ENCODE assay signal across 12 cellular contexts in genomic region chr7:142012825-142013506, GRCh38. TPM values are rescaled to one million over a fixed set of nuclear protein-coding genes. Genes with fewer than 3 reads are reported as not detected.
DNase-seq lines count a peak whose midpoint lies in the region; ATAC-seq and TF ChIP-seq lines count a peak whose summit lies in the region.
"Had no signal": no experiment of that assay in that cellular context is flagged by ENCODE, and none has a peak within 500 bp of the region (broad histone marks: within the 10 kb centered on the region; RNA-seq: fewer than 3 reads in every experiment).

No MANE protein-coding gene starts in this region.

- POLR2A ChIA-PET in naive thymus-derived CD4-positive, alpha-beta T cell (lab: Charles Lee), result interaction anchor here (0.6 kb wide), 1 partner anchor 805 kb away, joined by 3 read pairs; no protein-coding TSS in a partner anchor

- H3K4me1 ChIP-seq in naive thymus-derived CD4-positive, alpha-beta T cell (ENCODE audit: control insufficient read depth in 2 of 2, insufficient read depth in 2 of 2, low read length in 2 of 2), result no peaks in the 10 kb centered on the region
- H3K4me1 ChIP-seq: SJSA1 had no signal

- H3K4me3 Mint-ChIP-seq in naive thymus-derived CD4-positive, alpha-beta T cell, result peak overlapping the region in 1 of 10 donors; percentile 31
- H3K4me3 Mint-ChIP-seq: activated naive CD8-positive, alpha-beta T cell had no signal

- no peak overlapping the region for H3K27ac ChIP-seq in naive thymus-derived CD4-positive, alpha-beta T cell (ENCODE audit: low read depth, low read length)
- H3K27ac ChIP-seq: SJSA1 had no signal

- peak; percentile 42 for ATAC-seq in naive thymus-derived CD4-positive, alpha-beta T cell
- ATAC-seq in HG02885 (IDR thresholded peaks at IDR 0.05; ENCODE audit: poor library complexity, unreplicated experiment) (no peak), GM19351 (IDR thresholded peaks at IDR 0.05; ENCODE audit: unreplicated experiment) (no peak)

- no peaks in the 10 kb centered on the region for H3K27me3 ChIP-seq in naive thymus-derived CD4-positive, alpha-beta T cell (ENCODE audit: control insufficient read depth in 2 of 2, insufficient read depth in 2 of 2, low read length in 2 of 2)

- peaks cover 0 to 3% (median 0%) of the 10 kb centered on the region in 11 donors for H3K9me3 Mint-ChIP-seq in naive thymus-derived CD4-positive, alpha-beta T cell

- no peaks in the 10 kb centered on the region for H3K36me3 Mint-ChIP-seq in naive thymus-derived CD4-positive, alpha-beta T cell
- H3K36me3 Mint-ChIP-seq: activated naive CD8-positive, alpha-beta T cell had no signal

- peak; percentile 51 for DNase-seq in EL
- peak; percentile 64 for DNase-seq in M059J (ENCODE audit: low read depth)
- peak in 1 of 2 donors; percentile 64 for DNase-seq in cardiac fibroblast (ENCODE audit: low read depth in 2 of 2)
- DNase-seq in naive thymus-derived CD4-positive, alpha-beta T cell, result no peak
- no peak for DNase-seq in ecto neural progenitor cell (ENCODE audit: low spot score)
- no peak for DNase-seq in hypothalamus (lab: John Stamatoyannopoulos, UW)
- DNase-seq: activated CD4-positive, alpha-beta T cell treated with anti-CD3 and anti-CD28 coated beads, Interleukin-2, amount 50 U/mL, for 4 hours; NCI-H2227 treated with DMSO at 0.1 percent for 48 hours had no signal

- CTCF ChIA-PET in naive thymus-derived CD4-positive, alpha-beta T cell (lab: Charles Lee), result no interaction called here

- no peaks in the 10 kb centered on the region for H3K9me3 ChIP-seq in naive thymus-derived CD4-positive, alpha-beta T cell (ENCODE audit: control insufficient read depth in 2 of 3, low read length in 3 of 3)
- H3K9me3 ChIP-seq: SJSA1 had no signal

- intact Hi-C loops in naive thymus-derived CD4-positive, alpha-beta T cell (cut with micrococcal nuclease), result no loop called here

- H3K4me3 ChIP-seq in cardiac fibroblast (replicated peaks in 1 of 2; ENCODE audit: low read depth in 2 of 2, low read length in 2 of 2), result no peak overlapping the region
- H3K4me3 ChIP-seq in naive thymus-derived CD4-positive, alpha-beta T cell (ENCODE audit: low read length), result no peak overlapping the region
- H3K4me3 ChIP-seq: SJSA1 had no signal

- peaks cover 0 to 12% (median 5%) of the 10 kb centered on the region in 5 donors for H3K27me3 Mint-ChIP-seq in naive thymus-derived CD4-positive, alpha-beta T cell
- H3K27me3 Mint-ChIP-seq: activated naive CD8-positive, alpha-beta T cell had no signal

- H3K36me3 ChIP-seq in naive thymus-derived CD4-positive, alpha-beta T cell (ENCODE audit: control insufficient read depth in 2 of 3, insufficient read depth in 3 of 3, low read length in 3 of 3), result no peaks in the 10 kb centered on the region
- H3K36me3 ChIP-seq: SJSA1 had no signal

- TF ChIP-seq CTCF in cardiac fibroblast (IDR thresholded peaks at IDR 0.05; ENCODE audit: low read depth, low read length), result peak; percentile 32

- peaks cover 0 to 13% (median 0%) of the 10 kb centered on the region in 7 donors for H3K4me1 Mint-ChIP-seq in naive thymus-derived CD4-positive, alpha-beta T cell

- peak overlapping the region in 1 of 9 donors; percentile 58 for H3K27ac Mint-ChIP-seq in naive thymus-derived CD4-positive, alpha-beta T cell
- H3K27ac Mint-ChIP-seq: activated naive CD8-positive, alpha-beta T cell had no signal

RNA-seq across cellular contexts. Expression of gene MGAM, which starts 17.3 kb away (rescaled TPM):
- total RNA-seq in M059J (2014; rRNA removed; shearing (Covaris generic)), result 0.10 and 0.20 TPM in 2 replicates
- 1 to 10 TPM in 1 of 5 experiments, under 1 TPM in 3, not detected in 1; 0.08 to 2.4 (median 0.67) TPM for total RNA-seq in naive thymus-derived CD4-positive, alpha-beta T cell
- polyA plus RNA-seq in naive thymus-derived CD4-positive, alpha-beta T cell, result not detected
- total RNA-seq: SJSA1 had no signal

RNA-seq across cellular contexts. Expression of gene TAS2R38, which starts 39.4 kb away (rescaled TPM):
- total RNA-seq in M059J (2014; rRNA removed; shearing (Covaris generic)), result not detected in 2 replicates
- total RNA-seq in naive thymus-derived CD4-positive, alpha-beta T cell, result not detected
- not detected for polyA plus RNA-seq in naive thymus-derived CD4-positive, alpha-beta T cell
- total RNA-seq: SJSA1 had no signal

Comparison
In these comparisons a context has a peak if more than half of its experiments do, and no peak if none do; other contexts are left out.
1. DNase-seq: peak in EL (single experiment) and M059J (single experiment); none in naive thymus-derived CD4-positive, alpha-beta T cell (0 of 9), ecto neural progenitor cell (single experiment) and hypothalamus (0 of 51).